ENCODE assay signal across 24 cellular contexts in genomic region chr12:57762463-57762862, GRCh38. TPM values are rescaled to one million over a fixed set of nuclear protein-coding genes. Genes with fewer than 3 reads are reported as not detected.
A peak's percentile ranks its signal among the peaks of the same experiment; 100 is the strongest.
DNase-seq lines count a peak whose midpoint lies in the region; ATAC-seq, FAIRE-seq and TF ChIP-seq lines count a peak whose summit lies in the region.
"Had no signal": no experiment of that assay in that cellular context is flagged by ENCODE, and none has a peak within 500 bp of the region (broad histone marks: within the 10 kb centered on the region; RNA-seq: fewer than 3 reads in every experiment).

No MANE protein-coding gene starts in this region.

- peak overlapping the region in 1 of 3 experiments; percentile 21 for H3K4me3 ChIP-seq in keratinocyte (ENCODE audit: control insufficient read depth in 2 of 3, extremely low read depth in 1 of 3, insufficient read depth in 2 of 3, low read depth in 1 of 3, low read length in 3 of 3)
- H3K4me3 ChIP-seq: A549; BLaER1 treated with 17β-estradiol and CSF1 and Interleukin-3, amounts not matched to agents 10 nM and 100 nM; GM12878 had no signal

- peaks cover 42% of the 10 kb centered on the region for H3K4me1 Mint-ChIP-seq in activated naive CD8-positive, alpha-beta T cell (ENCODE audit: low read depth)
- H3K4me1 Mint-ChIP-seq in activated naive CD8-positive, alpha-beta T cell treated with anti-CD3 and anti-CD28 coated beads for 36 hours, result peaks cover 43% of the 10 kb centered on the region

- peaks cover 7% of the 10 kb centered on the region for H4K20me1 ChIP-seq in keratinocyte (ENCODE audit: control insufficient read depth, extremely low read depth, insufficient read depth, low read length)

- H3K36me3 Mint-ChIP-seq in activated naive CD8-positive, alpha-beta T cell, result peaks cover 6% of the 10 kb centered on the region
- peaks cover 33% of the 10 kb centered on the region for H3K36me3 Mint-ChIP-seq in activated naive CD8-positive, alpha-beta T cell treated with anti-CD3 and anti-CD28 coated beads for 36 hours

- no peak for FAIRE-seq in keratinocyte (lab: Jason Lieb, UNC)
- FAIRE-seq: A549, G401.6, GM12878, GM12892, GM18507 had no signal

- no peaks in the 10 kb centered on the region for H3K9me3 ChIP-seq in keratinocyte (ENCODE audit: control insufficient read depth, low read depth, low read length)
- H3K9me3 ChIP-seq: A549, Caco-2 had no signal

- TF ChIP-seq CTCF in keratinocyte (optimal IDR thresholded peaks at IDR 0.05 in 1 of 3, IDR thresholded peaks at IDR 0.05 in 1 of 3, conservative IDR thresholded peaks at IDR 0.05 in 1 of 3; ENCODE audit: extremely low read depth in 1 of 3, insufficient read depth in 2 of 3, low read length in 3 of 3), result no peak

- H3K4me1 ChIP-seq in keratinocyte (ENCODE audit: control insufficient read depth, extremely low read depth, insufficient read depth, low read length), result peaks cover 24% of the 10 kb centered on the region

- H3K79me2 ChIP-seq in keratinocyte (ENCODE audit: control insufficient read depth, insufficient read depth, low read length), result peaks cover 50% of the 10 kb centered on the region

- ATAC-seq in stimulated activated naive CD8-positive, alpha-beta T cell treated with anti-CD3 and anti-CD28 coated beads, Interleukin-15, Interleukin-2, amounts not matched to agents 100 U/mL and 50 U/mL, for 24 hours, result no peak
- ATAC-seq: A549; CD8-positive, alpha-beta T cell; GM12878 had no signal

- H2AFZ ChIP-seq in keratinocyte (ENCODE audit: control insufficient read depth, low read length), result no peak overlapping the region

- peaks cover 35 to 55% of the 10 kb centered on the region in 2 experiments for H3K36me3 ChIP-seq in keratinocyte (ENCODE audit: control insufficient read depth in 2 of 2, extremely low read depth in 1 of 2, insufficient read depth in 2 of 2, low read length in 2 of 2)

- peak overlapping the region; percentile 29 for H3K4me2 ChIP-seq in keratinocyte (ENCODE audit: control insufficient read depth, extremely low read depth, insufficient read depth, low read depth, low read length)
- H3K4me2 ChIP-seq: A549; BLaER1 treated with 17β-estradiol and CSF1 and Interleukin-3, amounts not matched to agents 10 nM and 100 nM had no signal

- no peaks in the 10 kb centered on the region for H3K9me3 Mint-ChIP-seq in activated naive CD8-positive, alpha-beta T cell (ENCODE audit: low read depth)
- H3K9me3 Mint-ChIP-seq in activated naive CD8-positive, alpha-beta T cell treated with anti-CD3 and anti-CD28 coated beads for 36 hours, result no peaks in the 10 kb centered on the region
- H3K9me3 Mint-ChIP-seq: CD4-positive, alpha-beta T cell; CD8-positive, alpha-beta T cell had no signal

- peak overlapping the region; percentile 91 for H3K4me3 Mint-ChIP-seq in activated naive CD8-positive, alpha-beta T cell
- H3K4me3 Mint-ChIP-seq in activated naive CD8-positive, alpha-beta T cell treated with anti-CD3 and anti-CD28 coated beads for 36 hours, result no peak overlapping the region
- H3K4me3 Mint-ChIP-seq: B cell; CD4-positive, alpha-beta T cell; CD8-positive, alpha-beta T cell had no signal

- dilution Hi-C loops in keratinocyte (cut with MboI; ENCODE audit: extremely low pct_ligation_motif_present, low sequenced_read_pairs), result no loop called here

- H3K27me3 ChIP-seq in keratinocyte (ENCODE audit: control insufficient read depth, extremely low read depth, insufficient read depth, low read length), result no peaks in the 10 kb centered on the region

- no peak overlapping the region for H3K9ac ChIP-seq in keratinocyte (ENCODE audit: control insufficient read depth, extremely low read depth, insufficient read depth, low read length)
- H3K9ac ChIP-seq: BLaER1 treated with 17β-estradiol and CSF1 and Interleukin-3, amounts not matched to agents 10 nM and 100 nM had no signal

- H3K9me1 ChIP-seq in keratinocyte (ENCODE audit: control insufficient read depth, extremely low read depth, insufficient read depth, low read length), result no peaks in the 10 kb centered on the region

- DNase-seq in activated naive CD8-positive, alpha-beta T cell treated with anti-CD3 and anti-CD28 coated beads for 36 hours, result no peak
- DNase-seq in HCEC 1CT (peak; percentile 0), NCI-H82 treated with DMSO at 0.1 percent for 48 hours (lab: John Stamatoyannopoulos, UW; ENCODE audit: unreplicated experiment) (peak; percentile 88), keratinocyte (ENCODE audit: low read depth, low spot score) (no peak), NCI-H128 (lab: John Stamatoyannopoulos, UW; ENCODE audit: unreplicated experiment) (no peak), GM03348 (ENCODE audit: low spot score) (no peak)
- DNase-seq in stimulated activated naive CD8-positive, alpha-beta T cell treated with anti-CD3 and anti-CD28 coated beads, Interleukin-15, Interleukin-2, amounts not matched to agents 100 U/mL and 50 U/mL, for 24 hours, result no peak
- DNase-seq: AML-193; Caco-2; Calu3; CD4-positive, alpha-beta T cell; CD8-positive, alpha-beta T cell; DMS79 treated with DMSO at 0.1 percent for 48 hours; GF-D8 had no signal

- no peak overlapping the region for H3K27ac Mint-ChIP-seq in activated naive CD8-positive, alpha-beta T cell
- H3K27ac Mint-ChIP-seq in activated naive CD8-positive, alpha-beta T cell treated with anti-CD3 and anti-CD28 coated beads for 36 hours, result no peak overlapping the region
- H3K27ac Mint-ChIP-seq: B cell; CD4-positive, alpha-beta T cell; CD8-positive, alpha-beta T cell had no signal

- no peaks in the 10 kb centered on the region for H3K27me3 Mint-ChIP-seq in activated naive CD8-positive, alpha-beta T cell
- peaks cover 5% of the 10 kb centered on the region for H3K27me3 Mint-ChIP-seq in activated naive CD8-positive, alpha-beta T cell treated with anti-CD3 and anti-CD28 coated beads for 36 hours

- H3K27ac ChIP-seq in keratinocyte (ENCODE audit: control insufficient read depth, insufficient read depth, low read length), result no peak overlapping the region
- H3K27ac ChIP-seq: 22Rv1; A549; BLaER1 treated with 17β-estradiol and CSF1 and Interleukin-3, amounts not matched to agents 10 nM and 100 nM; C4-2B had no signal

RNA-seq across cellular contexts. Expression of gene CYP27B1, which starts 4.4 kb away (rescaled TPM):
- total RNA-seq in activated naive CD8-positive, alpha-beta T cell treated with anti-CD3 and anti-CD28 coated beads for 36 hours, result 10 to 100 TPM in 1 of 2 experiments, 1 to 10 TPM in 1; 9.6 to 12.0 TPM
- polyA plus RNA-seq in keratinocyte, result 19.0 to 40.5 TPM (median 33.6 TPM) in 3 replicates
- polyA plus RNA-seq in keratinocyte (2011; ENCODE audit: low read depth), result 2.2 TPM
- 19.7 and 19.8 TPM in 2 replicates for polyA plus RNA-seq in keratinocyte (2011; cell fraction: cytosol; rRNA removed)
- 43.4 and 50.3 TPM in 2 replicates for polyA plus RNA-seq in keratinocyte (2011; cell fraction: nucleus; rRNA removed)
- 5.4 and 33.7 TPM in 2 replicates for polyA plus RNA-seq in keratinocyte (2012; ENCODE audit: low replicate concordance)
- 14.0 to 33.1 TPM (median 26.7 TPM) in 3 replicates for polyA minus RNA-seq in keratinocyte
- 30.1 TPM for polyA minus RNA-seq in keratinocyte (2011; cell fraction: cytosol; rRNA and poly(A)+ RNA removed)
- 13.7 and 14.6 TPM in 2 replicates for polyA minus RNA-seq in keratinocyte (2011; cell fraction: nucleus; rRNA and poly(A)+ RNA removed)

RNA-seq across cellular contexts. Expression of gene MARCHF9, which starts 7.6 kb away (rescaled TPM):
- total RNA-seq in activated naive CD8-positive, alpha-beta T cell treated with anti-CD3 and anti-CD28 coated beads for 36 hours, result 10 to 100 TPM; 18.2 to 19.2 TPM
- 10.9 to 17.0 TPM (median 12.4 TPM) in 3 replicates for polyA plus RNA-seq in keratinocyte
- polyA plus RNA-seq in keratinocyte (2011; ENCODE audit: low read depth), result 4.9 TPM
- polyA plus RNA-seq in keratinocyte (2011; cell fraction: cytosol; rRNA removed), result 9.6 and 13.5 TPM in 2 replicates
- polyA plus RNA-seq in keratinocyte (2011; cell fraction: nucleus; rRNA removed), result 16.9 and 17.9 TPM in 2 replicates
- polyA plus RNA-seq in keratinocyte (2012; ENCODE audit: low replicate concordance), result 13.6 and 14.4 TPM in 2 replicates
- polyA minus RNA-seq in keratinocyte, result 13.7 to 27.7 TPM (median 18.3 TPM) in 3 replicates
- polyA minus RNA-seq in keratinocyte (2011; cell fraction: cytosol; rRNA and poly(A)+ RNA removed), result 20.9 TPM
- polyA minus RNA-seq in keratinocyte (2011; cell fraction: nucleus; rRNA and poly(A)+ RNA removed), result 4.5 and 8.8 TPM in 2 replicates

RNA-seq across cellular contexts. Expression of gene METTL1, which starts 9.4 kb away (rescaled TPM):
- total RNA-seq in activated naive CD8-positive, alpha-beta T cell treated with anti-CD3 and anti-CD28 coated beads for 36 hours, result 10 to 100 TPM; 59.6 to 60.1 TPM
- 24.3 to 25.5 TPM (median 24.5 TPM) in 3 replicates for polyA plus RNA-seq in keratinocyte
- 4.7 TPM for polyA plus RNA-seq in keratinocyte (2011; ENCODE audit: low read depth)
- 14.9 and 17.4 TPM in 2 replicates for polyA plus RNA-seq in keratinocyte (2011; cell fraction: cytosol; rRNA removed)
- 25.0 and 25.7 TPM in 2 replicates for polyA plus RNA-seq in keratinocyte (2011; cell fraction: nucleus; rRNA removed)
- 20.5 and 24.2 TPM in 2 replicates for polyA plus RNA-seq in keratinocyte (2012; ENCODE audit: low replicate concordance)
- 18.9 to 42.7 TPM (median 23.0 TPM) in 3 replicates for polyA minus RNA-seq in keratinocyte
- 13.6 TPM for polyA minus RNA-seq in keratinocyte (2011; cell fraction: cytosol; rRNA and poly(A)+ RNA removed)
- polyA minus RNA-seq in keratinocyte (2011; cell fraction: nucleus; rRNA and poly(A)+ RNA removed), result 9.8 and 12.8 TPM in 2 replicates

RNA-seq across cellular contexts. Expression of gene EEF1AKMT3, which starts 10.0 kb away (rescaled TPM):
- total RNA-seq in activated naive CD8-positive, alpha-beta T cell treated with anti-CD3 and anti-CD28 coated beads for 36 hours, result 1 to 10 TPM; 3.7 to 3.9 TPM
- polyA plus RNA-seq in keratinocyte, result 5.4 to 7.7 TPM (median 6.5 TPM) in 3 replicates
- 1.0 TPM for polyA plus RNA-seq in keratinocyte (2011; ENCODE audit: low read depth)
- 5.2 and 8.8 TPM in 2 replicates for polyA plus RNA-seq in keratinocyte (2011; cell fraction: cytosol; rRNA removed)
- polyA plus RNA-seq in keratinocyte (2011; cell fraction: nucleus; rRNA removed), result 5.4 and 6.5 TPM in 2 replicates
- 3.5 and 4.8 TPM in 2 replicates for polyA plus RNA-seq in keratinocyte (2012; ENCODE audit: low replicate concordance)
- 5.3 to 11.1 TPM (median 9.7 TPM) in 3 replicates for polyA minus RNA-seq in keratinocyte
- polyA minus RNA-seq in keratinocyte (2011; cell fraction: cytosol; rRNA and poly(A)+ RNA removed), result 3.3 TPM
- polyA minus RNA-seq in keratinocyte (2011; cell fraction: nucleus; rRNA and poly(A)+ RNA removed), result 2.1 and 2.6 TPM in 2 replicates

RNA-seq across cellular contexts. Expression of gene CDK4, which starts 10.4 kb away (rescaled TPM):
- total RNA-seq in activated naive CD8-positive, alpha-beta T cell treated with anti-CD3 and anti-CD28 coated beads for 36 hours, result 100 to 1,000 TPM; 275 to 304 TPM
- 146 to 176 TPM (median 153 TPM) in 3 replicates for polyA plus RNA-seq in keratinocyte
- polyA plus RNA-seq in keratinocyte (2011; ENCODE audit: low read depth), result 45.4 TPM
- 120 and 126 TPM in 2 replicates for polyA plus RNA-seq in keratinocyte (2011; cell fraction: cytosol; rRNA removed)
- 61.6 and 74.2 TPM in 2 replicates for polyA plus RNA-seq in keratinocyte (2011; cell fraction: nucleus; rRNA removed)
- 67.0 and 79.0 TPM in 2 replicates for polyA plus RNA-seq in keratinocyte (2012; ENCODE audit: low replicate concordance)
- 92.1 to 131 TPM (median 124 TPM) in 3 replicates for polyA minus RNA-seq in keratinocyte
- polyA minus RNA-seq in keratinocyte (2011; cell fraction: cytosol; rRNA and poly(A)+ RNA removed), result 107 TPM
- polyA minus RNA-seq in keratinocyte (2011; cell fraction: nucleus; rRNA and poly(A)+ RNA removed), result 22.1 and 23.2 TPM in 2 replicates

Comparison
In these comparisons a context has a peak if more than half of its experiments do, and no peak if none do; other contexts are left out.
1. DNase-seq: peak in HCEC 1CT (single experiment) and NCI-H82 treated with DMSO at 0.1 percent for 48 hours (single experiment); none in activated naive CD8-positive, alpha-beta T cell treated with anti-CD3 and anti-CD28 coated beads for 36 hours (single experiment), keratinocyte (single experiment), stimulated activated naive CD8-positive, alpha-beta T cell treated with anti-CD3 and anti-CD28 coated beads, Interleukin-15, Interleukin-2, amounts not matched to agents 100 U/mL and 50 U/mL, for 24 hours (single experiment), NCI-H128 (single experiment) and GM03348 (single experiment).